Comparison of ENCODE assay signal across 8 cellular contexts in genomic region chr18:6219116-6219717, GRCh38.
DNase-seq lines count a peak whose midpoint lies in the region; ATAC-seq and TF ChIP-seq lines count a peak whose summit lies in the region.

No MANE protein-coding gene starts in this region.

- no peaks in the 10 kb centered on the region for H3K27me3 ChIP-seq in left ventricle myocardium inferior (ENCODE audit: low read depth)

- TF ChIP-seq CTCF in VCaP (conservative IDR thresholded peaks at IDR 0.05) (peak; percentile 89), left ventricle myocardium inferior (IDR thresholded peaks at IDR 0.05; ENCODE audit: borderline replicate concordance) (peak; percentile 75)

- H3K4me3 ChIP-seq in left ventricle myocardium inferior, result no peak overlapping the region

- no peaks in the 10 kb centered on the region for H3K9me3 ChIP-seq in left ventricle myocardium inferior (replicated peaks)

- no peaks in the 10 kb centered on the region for H3K36me3 ChIP-seq in left ventricle myocardium inferior

- H3K27ac ChIP-seq in VCaP (no peak overlapping the region), left ventricle myocardium inferior (replicated peaks) (no peak overlapping the region)

- H3K4me1 ChIP-seq in left ventricle myocardium inferior, result no peaks in the 10 kb centered on the region

- DNase-seq in NCI-H345 (lab: John Stamatoyannopoulos, UW) (peak; percentile 44), NCI-H345 treated with DMSO at 0.1 percent for 48 hours (lab: John Stamatoyannopoulos, UW; ENCODE audit: unreplicated experiment) (no peak), HT-29 (ENCODE audit: low spot score) (peak; percentile 57), left ventricle myocardium inferior (no peak)
- peak; percentile 30 for DNase-seq in stimulated activated CD8-positive, alpha-beta memory T cell treated with anti-CD3 and anti-CD28 coated beads, Interleukin-4, amount 100 ng/mL, for 48 hours

- ATAC-seq in GM21447 (IDR thresholded peaks at IDR 0.05; ENCODE audit: unreplicated experiment), result no peak
- no peak for ATAC-seq in HG02798 (IDR thresholded peaks at IDR 0.05; ENCODE audit: poor library complexity, unreplicated experiment)

- intact Hi-C loops in left ventricle myocardium inferior (cut with micrococcal nuclease), result no loop called here

Comparison
In these comparisons a context has a peak if more than half of its experiments do, and no peak if none do; other contexts are left out.
1. DNase-seq: peak in NCI-H345 (single experiment), HT-29 (single experiment) and stimulated activated CD8-positive, alpha-beta memory T cell treated with anti-CD3 and anti-CD28 coated beads, Interleukin-4, amount 100 ng/mL, for 48 hours (single experiment); none in NCI-H345 treated with DMSO at 0.1 percent for 48 hours (single experiment) and left ventricle myocardium inferior (single experiment).